ENCODE assay signal across 11 cellular contexts in genomic region chr15:90988249-90988648, GRCh38. TPM values are rescaled to one million over a fixed set of nuclear protein-coding genes. Genes with fewer than 3 reads are reported as not detected.
DNase-seq lines count a peak whose midpoint lies in the region; ATAC-seq and TF ChIP-seq lines count a peak whose summit lies in the region.
"Had no signal": no experiment of that assay in that cellular context is flagged by ENCODE, and none has a peak within 500 bp of the region (broad histone marks: within the 10 kb centered on the region; RNA-seq: fewer than 3 reads in every experiment).

No MANE protein-coding gene starts in this region.

- H3K4me3 ChIP-seq in HL-60 (replicated peaks; ENCODE audit: insufficient read depth, low read length) (no peak overlapping the region), left lung (no peak overlapping the region)
- H3K4me3 ChIP-seq: stomach had no signal

- peak overlapping the region; percentile 58 for H3K27ac Mint-ChIP-seq in Calu3 (ENCODE audit: unreplicated experiment)
- H3K27ac Mint-ChIP-seq in activated naive CD4-positive, alpha-beta T cell treated with anti-CD3 and anti-CD28 coated beads, Interleukin-2, amount 10 ng/mL, durations not matched to agents 7 days and 5 days: no peak overlapping the region

- no peaks in the 10 kb centered on the region for H3K9me3 ChIP-seq in left lung
- H3K9me3 ChIP-seq: stomach had no signal

- no peaks in the 10 kb centered on the region for H3K27me3 Mint-ChIP-seq in Calu3 (ENCODE audit: unreplicated experiment)
- H3K27me3 Mint-ChIP-seq in activated naive CD4-positive, alpha-beta T cell treated with anti-CD3 and anti-CD28 coated beads, Interleukin-2, amount 10 ng/mL, durations not matched to agents 7 days and 5 days: no peaks in the 10 kb centered on the region

- intact Hi-C loops in Calu3 (cut with micrococcal nuclease; ENCODE audit: unreplicated experiment) (loop anchor here (5.0 kb wide), 2 partner anchors 34 to 59 kb away; partner anchors contain the start of gene VPS33B), left lung (cut with DNase I) (no loop called here)

- peaks cover 0 to 14% of the 10 kb centered on the region in 2 donors for H3K4me1 ChIP-seq in left lung

- H3K36me3 Mint-ChIP-seq in Calu3 (ENCODE audit: insufficient read depth, unreplicated experiment): peaks cover 48% of the 10 kb centered on the region
- H3K36me3 Mint-ChIP-seq in activated naive CD4-positive, alpha-beta T cell treated with anti-CD3 and anti-CD28 coated beads, Interleukin-2, amount 10 ng/mL, durations not matched to agents 7 days and 5 days: peaks cover 44% of the 10 kb centered on the region

- no peak for DNase-seq in Calu3
- DNase-seq in HL-60 (ENCODE audit: low read depth in 1 of 2, low spot score in 1 of 2): no peak
- DNase-seq in UCSD-AML1 (lab: John Stamatoyannopoulos, UW; ENCODE audit: unreplicated experiment): peak; percentile 45
- DNase-seq in left lung: no peak
- no peak for DNase-seq in NCI-H226
- no peak for DNase-seq in activated naive CD4-positive, alpha-beta T cell treated with anti-CD3 and anti-CD28 coated beads, Interleukin-2, amount 10 ng/mL, durations not matched to agents 7 days and 5 days
- no peak for DNase-seq in NCI-H1694 (lab: John Stamatoyannopoulos, UW)
- DNase-seq: activated T-cell treated with anti-CD3 and anti-CD28 coated beads, Interleukin-2, amount 50 U/mL, for 1 hour; NCI-H187 treated with DMSO at 0.1 percent for 48 hours; stomach had no signal

- no TSS peak for BruUV-seq in Calu3 (replicated peaks; lab: Mats Ljungman, UMichigan)

- H3K36me3 ChIP-seq in left lung: no peaks in the 10 kb centered on the region

- CTCF ChIA-PET in Calu3 (lab: Charles Lee): interaction anchor here (1.1 kb wide), 2 partner anchors 54 to 57 kb away, joined by 3 read pairs; no protein-coding TSS in a partner anchor
- CTCF ChIA-PET in activated naive CD4-positive, alpha-beta T cell treated with anti-CD3 and anti-CD28 coated beads, Interleukin-2, amount 10 ng/mL, durations not matched to agents 7 days and 5 days (lab: Charles Lee): interaction anchor here (1.7 kb wide), 1 partner anchor 32 kb away, joined by 7 read pairs; no protein-coding TSS in a partner anchor

- peaks cover 38% of the 10 kb centered on the region for H3K4me1 Mint-ChIP-seq in Calu3 (ENCODE audit: low read depth, unreplicated experiment)
- peaks cover 69% of the 10 kb centered on the region for H3K4me1 Mint-ChIP-seq in activated naive CD4-positive, alpha-beta T cell treated with anti-CD3 and anti-CD28 coated beads, Interleukin-2, amount 10 ng/mL, durations not matched to agents 7 days and 5 days

- H3K27ac ChIP-seq in HL-60 (replicated peaks) (peak overlapping the region; percentile 28), left lung (no peak overlapping the region)
- H3K27ac ChIP-seq: stomach had no signal

- H3K9me3 Mint-ChIP-seq in Calu3 (ENCODE audit: low read depth, unreplicated experiment): no peaks in the 10 kb centered on the region
- H3K9me3 Mint-ChIP-seq in activated naive CD4-positive, alpha-beta T cell treated with anti-CD3 and anti-CD28 coated beads, Interleukin-2, amount 10 ng/mL, durations not matched to agents 7 days and 5 days: no peaks in the 10 kb centered on the region

- H3K27me3 ChIP-seq in HL-60 (ENCODE audit: insufficient read depth, poor library complexity, severe bottlenecking) (no peaks in the 10 kb centered on the region), left lung (no peaks in the 10 kb centered on the region)
- H3K27me3 ChIP-seq: stomach had no signal

- TF ChIP-seq CTCF in Calu3 (IDR thresholded peaks at IDR 0.05; ENCODE audit: unreplicated experiment): no peak
- no peak for TF ChIP-seq CTCF in HL-60 (IDR thresholded peaks at IDR 0.05; ENCODE audit: insufficient read depth, low read length)
- no peak for TF ChIP-seq CTCF in left lung (IDR thresholded peaks at IDR 0.05)

- peak overlapping the region; percentile 63 for H3K4me3 Mint-ChIP-seq in Calu3 (ENCODE audit: low read depth, unreplicated experiment)
- no peak overlapping the region for H3K4me3 Mint-ChIP-seq in activated naive CD4-positive, alpha-beta T cell treated with anti-CD3 and anti-CD28 coated beads, Interleukin-2, amount 10 ng/mL, durations not matched to agents 7 days and 5 days

- ATAC-seq in left lung (peak; percentile 37), GM18868 (IDR thresholded peaks at IDR 0.05; ENCODE audit: unreplicated experiment) (no peak)

RNA-seq across cellular contexts. Expression of gene PRC1, which starts 6.1 kb away (rescaled TPM):
- 208 and 260 TPM in 2 replicates for total RNA-seq in Calu3 (2022)
- total RNA-seq in left lung: 10 to 100 TPM; 10.4 to 31.2 TPM

RNA-seq across cellular contexts. Expression of gene RCCD1, which starts 33.6 kb away (rescaled TPM):
- 39.3 and 42.6 TPM in 2 replicates for total RNA-seq in Calu3 (2022)
- total RNA-seq in left lung: 10 to 100 TPM in 1 of 2 donors, 1 to 10 TPM in 1; 9.8 to 12.5 TPM

RNA-seq across cellular contexts. Expression of gene VPS33B, which starts 34.1 kb away (rescaled TPM):
- 18.4 and 21.9 TPM in 2 replicates for total RNA-seq in Calu3 (2022)
- total RNA-seq in left lung: 10 to 100 TPM; 11.8 to 16.6 TPM

RNA-seq across cellular contexts. Expression of gene UNC45A, which starts 53.2 kb away (rescaled TPM):
- total RNA-seq in Calu3 (2022): 66.5 and 66.7 TPM in 2 replicates
- 10 to 100 TPM; 62.3 to 74.4 TPM for total RNA-seq in left lung

RNA-seq across cellular contexts. Expression of gene HDDC3, which starts 55.9 kb away (rescaled TPM):
- total RNA-seq in Calu3 (2022) (25.1 and 26.7 TPM in 2 replicates), left lung (10 to 100 TPM; 12.4 to 13.5 TPM)
